ENCODE assay signal across 22 cellular contexts in genomic region chr3:123371426-123371825, GRCh38.
"Had no signal": no experiment of that assay in that cellular context is flagged by ENCODE, and none has a peak within 500 bp of the region (broad histone marks: within the 10 kb centered on the region; RNA-seq: fewer than 3 reads in every experiment).

No MANE protein-coding gene starts in this region.

- H3K36me3 ChIP-seq: adrenal gland, colonic mucosa, pancreas had no signal

- H3K4me3 ChIP-seq: adrenal gland, colonic mucosa, pancreas had no signal

- H3K27ac Mint-ChIP-seq: activated naive CD4-positive, alpha-beta T cell treated with anti-CD3 and anti-CD28 coated beads, Interleukin-2, amount 50 U/mL, for 24 hours; activated T-helper 17 cell treated with anti-CD3 and anti-CD28 coated beads, Interleukin-2, amount 50 U/mL, for 72 hours; immature natural killer cell; naive thymus-derived CD4-positive, alpha-beta T cell; stimulated activated naive CD8-positive, alpha-beta T cell treated with anti-CD3 and anti-CD28 coated beads, Interleukin-15, Interleukin-2, amounts not matched to agents 100 ng/mL and 50 ng/mL, for 24 hours; T-cell had no signal

- DNase-seq: activated CD4-positive, alpha-beta T cell treated with anti-CD3 and anti-CD28 coated beads for 1 hour; activated CD4-positive, alpha-beta T cell treated with anti-CD3 and anti-CD28 coated beads, Interleukin-2, amount 50 U/mL, for 4 hours; activated T-cell treated with anti-CD3 and anti-CD28 coated beads for 4 hours; adrenal gland; central memory CD4-positive, alpha-beta T cell; colonic mucosa; foreskin keratinocyte; immature natural killer cell; mammary epithelial cell; naive thymus-derived CD4-positive, alpha-beta T cell; pancreas; retina; SK-N-SH; small intestine; stimulated activated CD4-positive, alpha-beta T cell treated with anti-CD3 and anti-CD28 coated beads, Interleukin-4, amount 100 ng/mL, for 4 hours; stimulated activated CD8-positive, alpha-beta memory T cell treated with anti-CD3 and anti-CD28 coated beads, Interleukin-4, amount 100 ng/mL, for 48 hours; T-cell had no signal

- H3K9me3 Mint-ChIP-seq: activated naive CD4-positive, alpha-beta T cell treated with anti-CD3 and anti-CD28 coated beads, Interleukin-2, amount 50 U/mL, for 24 hours; activated T-helper 17 cell treated with anti-CD3 and anti-CD28 coated beads, Interleukin-2, amount 50 U/mL, for 72 hours; immature natural killer cell; stimulated activated naive CD8-positive, alpha-beta T cell treated with anti-CD3 and anti-CD28 coated beads, Interleukin-15, Interleukin-2, amounts not matched to agents 100 ng/mL and 50 ng/mL, for 24 hours had no signal

- H3K4me1 ChIP-seq: adrenal gland, colonic mucosa, foreskin keratinocyte, pancreas had no signal

- H3K27me3 ChIP-seq: adrenal gland, colonic mucosa, pancreas had no signal

- H3K4me1 Mint-ChIP-seq: activated naive CD4-positive, alpha-beta T cell treated with anti-CD3 and anti-CD28 coated beads, Interleukin-2, amount 50 U/mL, for 24 hours; activated T-helper 17 cell treated with anti-CD3 and anti-CD28 coated beads, Interleukin-2, amount 50 U/mL, for 72 hours; immature natural killer cell; naive thymus-derived CD4-positive, alpha-beta T cell; T-cell had no signal

- H3K9me3 ChIP-seq: adrenal gland, colonic mucosa, pancreas, SK-N-SH had no signal

- H3K27ac ChIP-seq: adrenal gland, colonic mucosa, foreskin keratinocyte, pancreas, VCaP had no signal

- H3K4me3 Mint-ChIP-seq: activated naive CD4-positive, alpha-beta T cell treated with anti-CD3 and anti-CD28 coated beads, Interleukin-2, amount 50 U/mL, for 24 hours; activated T-helper 17 cell treated with anti-CD3 and anti-CD28 coated beads, Interleukin-2, amount 50 U/mL, for 72 hours; immature natural killer cell; naive thymus-derived CD4-positive, alpha-beta T cell; stimulated activated naive CD8-positive, alpha-beta T cell treated with anti-CD3 and anti-CD28 coated beads, Interleukin-15, Interleukin-2, amounts not matched to agents 100 ng/mL and 50 ng/mL, for 24 hours; T-cell had no signal

- ATAC-seq: activated T-helper 17 cell treated with anti-CD3 and anti-CD28 coated beads, Interleukin-2, amount 50 U/mL, for 72 hours; foreskin keratinocyte; left colon; naive thymus-derived CD4-positive, alpha-beta T cell; pancreas; T-cell had no signal

- H3K36me3 Mint-ChIP-seq: activated naive CD4-positive, alpha-beta T cell treated with anti-CD3 and anti-CD28 coated beads, Interleukin-2, amount 50 U/mL, for 24 hours; immature natural killer cell; naive thymus-derived CD4-positive, alpha-beta T cell; T-cell had no signal
